ENCODE assay signal across 8 cellular contexts in genomic region chr1:236144033-236144432, GRCh38. TPM values are rescaled to one million over a fixed set of nuclear protein-coding genes. Genes with fewer than 3 reads are reported as not detected.
DNase-seq lines count a peak whose midpoint lies in the region; ATAC-seq and TF ChIP-seq lines count a peak whose summit lies in the region.
"Had no signal": no experiment of that assay in that cellular context is flagged by ENCODE, and none has a peak within 500 bp of the region (broad histone marks: within the 10 kb centered on the region; RNA-seq: fewer than 3 reads in every experiment).

No MANE protein-coding gene starts in this region.

- H3K79me2 ChIP-seq in GM23338 (replicated peaks; ENCODE audit: insufficient read depth) = peaks cover 33% of the 10 kb centered on the region

- H4K20me1 ChIP-seq in GM23338 (replicated peaks; ENCODE audit: insufficient read depth) = peaks cover 12% of the 10 kb centered on the region

- peaks cover 19% of the 10 kb centered on the region for H3K4me1 ChIP-seq in GM23338 (ENCODE audit: insufficient read depth)
- no peaks in the 10 kb centered on the region for H3K4me1 ChIP-seq in aorta (ENCODE audit: control insufficient read depth in 1 of 2, insufficient read depth in 2 of 2, low read length in 2 of 2)

- H2AFZ ChIP-seq in GM23338 = no peak overlapping the region

- H3K36me3 ChIP-seq in GM23338 (ENCODE audit: insufficient read depth) = no peaks in the 10 kb centered on the region
- no peaks in the 10 kb centered on the region for H3K36me3 ChIP-seq in aorta (ENCODE audit: control insufficient read depth in 1 of 2, insufficient read depth in 2 of 2, low read length in 1 of 2)

- H3K4me3 Mint-ChIP-seq in GM23338 = peak overlapping the region; percentile 94

- peak overlapping the region; percentile 98 for H3K4me2 ChIP-seq in GM23338

- H3K27ac Mint-ChIP-seq in GM23338 = no peak overlapping the region

- peaks cover 28% of the 10 kb centered on the region for H3K4me1 Mint-ChIP-seq in GM23338

- peaks cover 50% of the 10 kb centered on the region for H3K27me3 ChIP-seq in GM23338 (ENCODE audit: insufficient read depth)
- peaks cover 0 to 2% of the 10 kb centered on the region in 2 donors for H3K27me3 ChIP-seq in aorta (ENCODE audit: control insufficient read depth in 1 of 2, insufficient read depth in 2 of 2, low read length in 1 of 2)

- ATAC-seq in GM23338 = no peak
- ATAC-seq in GM18867 (IDR thresholded peaks at IDR 0.05; ENCODE audit: unreplicated experiment) = no peak
- no peak for ATAC-seq in aorta (ENCODE audit: low FRiP score)

- H3K9me2 ChIP-seq in GM23338 (ENCODE audit: insufficient read depth) = no peaks in the 10 kb centered on the region

- peaks cover 40% of the 10 kb centered on the region for H3K27me3 Mint-ChIP-seq in GM23338 (ENCODE audit: insufficient read depth, low read depth, poor library complexity)

- H3F3A ChIP-seq in GM23338 (replicated peaks; ENCODE audit: low read depth) = 0 out of 2 replicates have a peak, but pooled peaks cover 3% of the 10 kb centered on the region

- H3K36me3 Mint-ChIP-seq in GM23338 (ENCODE audit: low read depth) = peaks cover 8% of the 10 kb centered on the region; the same call in 2 of the 3 replicates

- 0 out of 3 replicates have a peak, but pooled peaks cover 3% of the 10 kb centered on the region for H3K9me3 Mint-ChIP-seq in GM23338

- intact Hi-C loops in aorta (cut with DNase I) = no loop called here

- no peaks in the 10 kb centered on the region for H3K9me3 ChIP-seq in aorta (ENCODE audit: control insufficient read depth, low read length)

- TF ChIP-seq CTCF in GM23338 (conservative IDR thresholded peaks at IDR 0.05; ENCODE audit: low read depth in 2 of 2) = no peak
- no peak for TF ChIP-seq CTCF in WI38 (IDR thresholded peaks at IDR 0.05; ENCODE audit: low read depth, low read length)
- no peak for TF ChIP-seq CTCF in fibroblast of villous mesenchyme (IDR thresholded peaks at IDR 0.05; ENCODE audit: insufficient read depth, low read depth, low read length)

- H3K4me3 ChIP-seq in GM23338 = peak overlapping the region; percentile 97
- peak overlapping the region; percentile 76 for H3K4me3 ChIP-seq in WI38 (ENCODE audit: low read depth, low read length)
- peak overlapping the region; percentile 75 for H3K4me3 ChIP-seq in fibroblast of villous mesenchyme (ENCODE audit: low read depth, low read length)
- H3K4me3 ChIP-seq in skin epidermis = peak overlapping the region; percentile 51 to 75 (median 67)
- H3K4me3 ChIP-seq in aorta (ENCODE audit: low read length in 2 of 2) = no peak overlapping the region

- DNase-seq in GM23338 (ENCODE audit: low spot score) (no peak), fibroblast of villous mesenchyme (ENCODE audit: low read depth) (no peak), NOMO-1 (lab: John Stamatoyannopoulos, UW; ENCODE audit: unreplicated experiment in 2 of 2) (no peak), aorta (no peak)
- DNase-seq: NCI-H1694 treated with DMSO at 0.1 percent for 48 hours had no signal

- 96% methylated on average over 14 of the region's 14 CpGs for WGBS in aorta, 2 donors

- H3K27ac ChIP-seq in GM23338 (ENCODE audit: low read depth) (no peak overlapping the region), skin epidermis (peak overlapping the region in 6 of 21 experiments; percentile 7 to 90 (median 76)), aorta (ENCODE audit: low read depth in 1 of 2, low read length in 2 of 2) (no peak overlapping the region)

TF ChIP-seq in GM23338, 12 proteins besides CTCF, POLR2A, EP300 and RAD21 (continues in another document):
- TF ChIP-seq EZH2 (IDR thresholded peaks at IDR 0.05; ENCODE audit: low read depth, unreplicated experiment) (no peak), EZH2phosphoT487 (IDR thresholded peaks at IDR 0.05; ENCODE audit: unreplicated experiment) (no peak), CREB1 (CRISPR knock-in tag; IDR thresholded peaks at IDR 0.05; ENCODE audit: low read depth) (no peak), NANOG (IDR thresholded peaks at IDR 0.05; ENCODE audit: borderline replicate concordance) (no peak), ZNF331 (CRISPR knock-in tag; IDR thresholded peaks at IDR 0.05; ENCODE audit: low read depth) (no peak), ZNF114 (CRISPR knock-in tag; IDR thresholded peaks at IDR 0.05) (no peak), STAT1 (IDR thresholded peaks at IDR 0.05; ENCODE audit: unreplicated experiment) (no peak), JUNB (IDR thresholded peaks at IDR 0.05; ENCODE audit: unreplicated experiment) (no peak), ZNF462 (CRISPR knock-in tag; IDR thresholded peaks at IDR 0.05) (no peak)

RNA-seq across cellular contexts. Expression of gene GPR137B, which starts 1.7 kb away (rescaled TPM):
- total RNA-seq in GM23338 (2014; rRNA removed; shearing (Covaris generic)) = 11.1 and 14.3 TPM in 2 replicates
- polyA plus RNA-seq in GM23338 (2016; fragmentation: Nextera tagmentation; extraction: Ambion mirVana) (4.5 and 4.9 TPM in 2 replicates), aorta (10 to 100 TPM; 15.4 to 19.8 TPM)
- total RNA-seq in fibroblast of villous mesenchyme (11.6 and 13.0 TPM in 2 replicates), aorta (10 to 100 TPM; 19.2 to 21.3 TPM)

Comparison
In these comparisons a context has a peak if more than half of its experiments do, and no peak if none do; other contexts are left out.
1. H3K4me3 ChIP-seq: peak in GM23338 (single experiment), WI38 (single experiment), fibroblast of villous mesenchyme (single experiment) and skin epidermis (7 of 7); none in aorta (0 of 2).